Comparison of ENCODE assay signal across 21 cellular contexts in the genomic region with DNA sequence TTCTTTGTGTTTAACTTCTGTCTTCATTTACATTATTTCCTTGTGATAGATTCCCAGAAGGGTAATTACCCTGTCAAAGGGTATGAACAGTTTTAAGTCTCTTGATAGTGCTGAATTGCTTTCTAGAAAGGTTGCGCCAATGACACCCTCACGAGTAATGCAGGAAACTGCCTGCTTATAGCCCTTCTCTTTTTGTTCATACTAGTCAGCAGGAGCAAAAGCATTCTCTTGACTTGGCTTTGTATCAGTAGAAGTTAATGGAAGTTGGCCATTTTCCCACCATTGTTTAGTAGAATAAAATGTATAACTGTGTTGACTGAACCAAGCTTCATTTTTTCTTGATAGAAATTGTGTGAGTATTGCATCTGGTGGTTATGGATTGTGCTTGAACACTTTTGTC.
A peak's percentile ranks its signal among the peaks of the same experiment; 100 is the strongest.
DNase-seq lines count a peak whose midpoint lies in the region; FAIRE-seq and TF ChIP-seq lines count a peak whose summit lies in the region.
"Had no signal": no experiment of that assay in that cellular context is flagged by ENCODE, and none has a peak within 500 bp of the region (broad histone marks: within the 10 kb centered on the region; RNA-seq: fewer than 3 reads in every experiment).

No MANE protein-coding gene starts in this region.

- TF ChIP-seq POLR2A in breast epithelium (IDR thresholded peaks at IDR 0.05): no peak

- dilution Hi-C loops in mammary epithelial cell (cut with HindIII; ENCODE audit: low sequenced_read_pairs): no loop called here

- no peak overlapping the region for H3K4me2 ChIP-seq in mammary epithelial cell (ENCODE audit: insufficient read depth, low read depth, low read length)

- POLR2A ChIA-PET in MCF 10A (lab: Yijun Ruan, JAX): no interaction called here

- CTCF ChIA-PET in MCF 10A (lab: Yijun Ruan, JAX) (no interaction called here), mammary epithelial cell (lab: Charles Lee; ENCODE audit: low non-redundant PET) (no interaction called here)

- H2AFZ ChIP-seq in mammary epithelial cell (ENCODE audit: low read depth, low read length): no peak overlapping the region

- intact Hi-C loops in MCF 10A (cut with micrococcal nuclease): no loop called here
- intact Hi-C loops in breast epithelium (cut with DNase I; ENCODE audit: low total_unique reads): no loop called here
- intact Hi-C loops in mammary epithelial cell (cut with micrococcal nuclease): no loop called here

- 34% methylated on average over 2 of the region's 2 CpGs for whole genome bisulfite sequencing in mammary epithelial cell (ENCODE audit: low coverage, missing lambda C conversion rate)

- H3K36me3 Mint-ChIP-seq in MCF 10A (ENCODE audit: insufficient read depth, unreplicated experiment): no peaks in the 10 kb centered on the region

- DNase-seq in MCF 10A (ENCODE audit: unreplicated experiment) (peak; percentile 22), breast epithelium (ENCODE audit: low spot score in 2 of 2) (no peak), adipocyte (ENCODE audit: low read depth) (peak; percentile 7), foreskin melanocyte (peak; percentile 41), NCI-H748 (lab: John Stamatoyannopoulos, UW; ENCODE audit: unreplicated experiment) (no peak), GM19239 (ENCODE audit: insufficient read length, low spot score) (no peak), SIG-M5 (lab: John Stamatoyannopoulos, UW) (no peak), mammary epithelial cell (no peak)
- DNase-seq: activated CD8-positive, alpha-beta T cell treated with anti-CD3 and anti-CD28 coated beads for 36 hours; activated T-cell treated with anti-CD3 and anti-CD28 coated beads, Interleukin-2, amount 50 U/mL, for 4 hours; CD4-positive, alpha-beta T cell; central memory CD4-positive, alpha-beta T cell; effector CD4-positive, alpha-beta T cell; left cardiac atrium; NCI-H1092 treated with DMSO at 0.1 percent for 48 hours; NCI-H2171 treated with DMSO at 0.1 percent for 48 hours; stimulated activated CD4-positive, alpha-beta T cell treated with anti-CD3 and anti-CD28 coated beads, Interleukin-1b, Interleukin-23, amount 100 ng/mL, for 48 hours had no signal

- TF ChIP-seq CTCF in MCF 10A (IDR thresholded peaks at IDR 0.05; ENCODE audit: unreplicated experiment): no peak
- no peak for TF ChIP-seq CTCF in breast epithelium (IDR thresholded peaks at IDR 0.05)
- TF ChIP-seq CTCF in mammary epithelial cell (conservative IDR thresholded peaks at IDR 0.05 in 1 of 2, IDR thresholded peaks at IDR 0.05 in 1 of 2; ENCODE audit: extremely low read depth in 1 of 2, insufficient read depth in 1 of 2, low read depth in 1 of 2, low read length in 2 of 2): no peak

- H3K4me1 Mint-ChIP-seq in MCF 10A (ENCODE audit: insufficient read depth, unreplicated experiment): peaks cover 9% of the 10 kb centered on the region

- no peak overlapping the region for H3K4me3 ChIP-seq in breast epithelium
- H3K4me3 ChIP-seq in adipocyte (ENCODE audit: low read length): no peak overlapping the region
- no peak overlapping the region for H3K4me3 ChIP-seq in mammary epithelial cell (replicated peaks in 1 of 3; ENCODE audit: insufficient read depth in 1 of 3, low read depth in 2 of 3, low read length in 3 of 3)
- H3K4me3 ChIP-seq: right atrium auricular region had no signal

- no peak overlapping the region for H3K4me3 Mint-ChIP-seq in MCF 10A (ENCODE audit: unreplicated experiment)
- H3K4me3 Mint-ChIP-seq: activated CD8-positive, alpha-beta T cell treated with anti-CD3 and anti-CD28 coated beads for 36 hours; activated T-cell treated with anti-CD3 and anti-CD28 coated beads, Interleukin-2, amount 50 U/mL, for 4 hours; CD4-positive, alpha-beta T cell had no signal

- BruUV-seq in MCF 10A (replicated peaks; lab: Mats Ljungman, UMichigan) (no TSS peak), mammary epithelial cell (replicated peaks; lab: Mats Ljungman, UMichigan) (no TSS peak)

- no peaks in the 10 kb centered on the region for H3K27me3 Mint-ChIP-seq in MCF 10A (ENCODE audit: insufficient read depth, unreplicated experiment)
- H3K27me3 Mint-ChIP-seq: activated CD8-positive, alpha-beta T cell treated with anti-CD3 and anti-CD28 coated beads for 36 hours; CD4-positive, alpha-beta T cell had no signal

- no peaks in the 10 kb centered on the region for H3K9me3 Mint-ChIP-seq in MCF 10A (ENCODE audit: unreplicated experiment)
- H3K9me3 Mint-ChIP-seq: activated CD8-positive, alpha-beta T cell treated with anti-CD3 and anti-CD28 coated beads for 36 hours; activated T-cell treated with anti-CD3 and anti-CD28 coated beads, Interleukin-2, amount 50 U/mL, for 4 hours; CD4-positive, alpha-beta T cell had no signal

- no peaks in the 10 kb centered on the region for H3K9me3 ChIP-seq in breast epithelium
- no peaks in the 10 kb centered on the region for H3K9me3 ChIP-seq in adipocyte (ENCODE audit: control insufficient read depth, low read length)
- no peaks in the 10 kb centered on the region for H3K9me3 ChIP-seq in mammary epithelial cell (replicated peaks; ENCODE audit: insufficient read depth, low read length)
- H3K9me3 ChIP-seq: neutrophil, right atrium auricular region had no signal

- H3K27me3 ChIP-seq in breast epithelium (no peaks in the 10 kb centered on the region), adipocyte (replicated peaks; ENCODE audit: control insufficient read depth, insufficient read depth, low read length) (no peaks in the 10 kb centered on the region), mammary epithelial cell (ENCODE audit: insufficient read depth, low read length) (no peaks in the 10 kb centered on the region)
- H3K27me3 ChIP-seq: neutrophil, right atrium auricular region had no signal

- FAIRE-seq in GM19239 (lab: Jason Lieb, UNC): no peak
- FAIRE-seq: HepG2 had no signal

- H3K27ac ChIP-seq in breast epithelium (no peak overlapping the region), mammary epithelial cell (ENCODE audit: insufficient read depth, low read depth, low read length) (no peak overlapping the region)
- H3K27ac ChIP-seq: neutrophil, right atrium auricular region, RWPE1 had no signal

- in situ Hi-C loops in mammary epithelial cell (cut with MboI; ENCODE audit: low sequenced_read_pairs in 2 of 2): no loop called here

- no peak overlapping the region for H3K9ac ChIP-seq in adipocyte (ENCODE audit: low read length)
- H3K9ac ChIP-seq in mammary epithelial cell (ENCODE audit: insufficient read depth, low read length): no peak overlapping the region

- H3K4me1 ChIP-seq in breast epithelium (no peaks in the 10 kb centered on the region), adipocyte (ENCODE audit: control insufficient read depth, insufficient read depth, low read length) (peaks cover 14% of the 10 kb centered on the region), mammary epithelial cell (ENCODE audit: insufficient read depth, low read length) (peaks cover under 1% of the 10 kb centered on the region)
- H3K4me1 ChIP-seq: right atrium auricular region had no signal

- H3K36me3 ChIP-seq in breast epithelium (no peaks in the 10 kb centered on the region), adipocyte (ENCODE audit: control insufficient read depth, insufficient read depth, low read length, severe bottlenecking) (no peaks in the 10 kb centered on the region), mammary epithelial cell (ENCODE audit: insufficient read depth, low read length) (no peaks in the 10 kb centered on the region)
- H3K36me3 ChIP-seq: neutrophil, right atrium auricular region had no signal

- H4K20me1 ChIP-seq in mammary epithelial cell (ENCODE audit: insufficient read depth, low read length): no peaks in the 10 kb centered on the region

- H3K27ac Mint-ChIP-seq in MCF 10A (ENCODE audit: low read depth, unreplicated experiment): no peak overlapping the region
- H3K27ac Mint-ChIP-seq: activated CD8-positive, alpha-beta T cell treated with anti-CD3 and anti-CD28 coated beads for 36 hours; CD4-positive, alpha-beta T cell had no signal

- H3K79me2 ChIP-seq in mammary epithelial cell (ENCODE audit: insufficient read depth, low read length): peaks cover 17% of the 10 kb centered on the region

Comparison
In these comparisons a context has a peak if more than half of its experiments do, and no peak if none do; other contexts are left out.
1. DNase-seq: peak in MCF 10A (single experiment), adipocyte (single experiment) and foreskin melanocyte (single experiment); none in breast epithelium (0 of 2), NCI-H748 (single experiment), GM19239 (single experiment), SIG-M5 (single experiment) and mammary epithelial cell (single experiment).